ENCODE assay signal across 25 cellular contexts in genomic region chr19:14526423-14526822, GRCh38. TPM values are rescaled to one million over a fixed set of nuclear protein-coding genes. Genes with fewer than 3 reads are reported as not detected.
DNase-seq lines count a peak whose midpoint lies in the region; ATAC-seq and TF ChIP-seq lines count a peak whose summit lies in the region.
"Had no signal": no experiment of that assay in that cellular context is flagged by ENCODE, and none has a peak within 500 bp of the region (broad histone marks: within the 10 kb centered on the region; RNA-seq: fewer than 3 reads in every experiment).

No MANE protein-coding gene starts in this region.

- TF ChIP-seq CTCF in dorsolateral prefrontal cortex (IDR thresholded peaks at IDR 0.05 in 54 of 56, conservative IDR thresholded peaks at IDR 0.05 in 2 of 56; ENCODE audit: low read depth in 1 of 56, partially characterized antibody in 56 of 56): no peak
- no peak for TF ChIP-seq CTCF in type B pancreatic cell (conservative IDR thresholded peaks at IDR 0.05)
- no peak for TF ChIP-seq CTCF in upper lobe of right lung (IDR thresholded peaks at IDR 0.05)
- TF ChIP-seq CTCF in GM10248 (IDR thresholded peaks at IDR 0.05; ENCODE audit: control extremely low read depth, extremely low read depth, low read depth, missing control alignments): no peak

- no peak for ATAC-seq in naive thymus-derived CD8-positive, alpha-beta T cell
- ATAC-seq in upper lobe of right lung (no peak), HG03196 (IDR thresholded peaks at IDR 0.05; ENCODE audit: unreplicated experiment) (no peak)
- ATAC-seq: left cardiac atrium; natural killer cell; psoas muscle; stimulated activated naive CD8-positive, alpha-beta T cell treated with anti-CD3 and anti-CD28 coated beads, Interleukin-15, amount 100 ng/mL, for 72 hours had no signal

- no peaks in the 10 kb centered on the region for H3K27me3 ChIP-seq in dorsolateral prefrontal cortex
- no peaks in the 10 kb centered on the region for H3K27me3 ChIP-seq in upper lobe of right lung
- H3K27me3 ChIP-seq: BE2C, esophagus muscularis mucosa had no signal

- POLR2A ChIA-PET in activated CD4-positive, alpha-beta T cell treated with anti-CD3 and anti-CD28 coated beads, Interleukin-2, amount 10 ng/mL, durations not matched to agents 7 days and 5 days (lab: Charles Lee): interaction anchor here (1.2 kb wide), 1 partner anchor 9 kb away, joined by 5 read pairs; no protein-coding TSS in a partner anchor
- POLR2A ChIA-PET in naive thymus-derived CD8-positive, alpha-beta T cell (lab: Charles Lee): interaction anchor here (1.8 to 13.2 kb wide), 3 partner anchors 7 to 19 kb away, joined by 8 to 609 read pairs (median 207); partner anchors contain the start of gene DNAJB1
- POLR2A ChIA-PET in GM10248 (lab: Yijun Ruan, JAX): interaction anchor here (0.6 kb wide), 1 partner anchor 61 kb away, joined by 3 read pairs; no protein-coding TSS in a partner anchor

- peaks cover 58% of the 10 kb centered on the region for H3K4me1 Mint-ChIP-seq in activated CD4-positive, alpha-beta T cell treated with anti-CD3 and anti-CD28 coated beads, Interleukin-2, amount 10 ng/mL, durations not matched to agents 7 days and 5 days
- peaks cover 23 to 75% (median 54%) of the 10 kb centered on the region in 4 donors for H3K4me1 Mint-ChIP-seq in naive thymus-derived CD8-positive, alpha-beta T cell
- peaks cover 15% of the 10 kb centered on the region for H3K4me1 Mint-ChIP-seq in type B pancreatic cell (ENCODE audit: unreplicated experiment)

- no peaks in the 10 kb centered on the region for H3K36me3 ChIP-seq in upper lobe of right lung
- H3K36me3 ChIP-seq: BE2C, esophagus muscularis mucosa had no signal

- H3K4me1 ChIP-seq in upper lobe of right lung: peaks cover 9% of the 10 kb centered on the region
- H3K4me1 ChIP-seq: BE2C had no signal

- H3K4me3 Mint-ChIP-seq in activated CD4-positive, alpha-beta T cell treated with anti-CD3 and anti-CD28 coated beads, Interleukin-2, amount 10 ng/mL, durations not matched to agents 7 days and 5 days: no peak overlapping the region
- peak overlapping the region in 3 of 10 donors; percentile 18 to 28 (median 24) for H3K4me3 Mint-ChIP-seq in naive thymus-derived CD8-positive, alpha-beta T cell
- peak overlapping the region; percentile 16 for H3K4me3 Mint-ChIP-seq in type B pancreatic cell
- H3K4me3 Mint-ChIP-seq: natural killer cell had no signal

- peak overlapping the region; percentile 11 for H3K27ac Mint-ChIP-seq in activated CD4-positive, alpha-beta T cell treated with anti-CD3 and anti-CD28 coated beads, Interleukin-2, amount 10 ng/mL, durations not matched to agents 7 days and 5 days
- H3K27ac Mint-ChIP-seq in naive thymus-derived CD8-positive, alpha-beta T cell: peak overlapping the region; percentile 76 to 100 (median 86)
- peak overlapping the region; percentile 84 for H3K27ac Mint-ChIP-seq in type B pancreatic cell
- H3K27ac Mint-ChIP-seq: stimulated activated naive CD8-positive, alpha-beta T cell treated with anti-CD3 and anti-CD28 coated beads, Interleukin-15, amount 100 ng/mL, for 72 hours had no signal

- H3K27ac ChIP-seq in dorsolateral prefrontal cortex (peak overlapping the region in 38 of 59 donors; percentile 1 to 78 (median 51)), upper lobe of right lung (no peak overlapping the region)
- H3K27ac ChIP-seq: esophagus muscularis mucosa, WERI-Rb-1 had no signal

- DNase-seq in activated CD4-positive, alpha-beta T cell treated with anti-CD3 and anti-CD28 coated beads, Interleukin-2, amount 10 ng/mL, durations not matched to agents 7 days and 5 days: no peak
- no peak for DNase-seq in activated CD4-positive, alpha-beta T cell treated with anti-CD3 and anti-CD28 coated beads for 4 hours
- DNase-seq in dorsolateral prefrontal cortex (no peak), type B pancreatic cell (ENCODE audit: extremely low spot score, unreplicated experiment) (no peak), upper lobe of right lung (no peak), GM10248 (ENCODE audit: extremely low spot score) (no peak)
- DNase-seq in naive thymus-derived CD8-positive, alpha-beta T cell: no peak
- DNase-seq: 8988T; activated CD4-positive, alpha-beta T cell treated with anti-CD3 and anti-CD28 coated beads, Interleukin-2, amount 50 U/mL, for 48 hours; activated T-cell treated with anti-CD3 and anti-CD28 coated beads for 4 hours; amniotic stem cell; BE2C; central memory CD4-positive, alpha-beta T cell; left cardiac atrium; mesenchymal stem cell; MM.1S; natural killer cell; NCI-H1694 treated with DMSO at 0.1 percent for 48 hours; NCI-H748 treated with DMSO at 0.1 percent for 48 hours; psoas muscle; SHP77 treated with DMSO at 0.1 percent for 48 hours; stimulated activated naive CD8-positive, alpha-beta T cell treated with anti-CD3 and anti-CD28 coated beads, Interleukin-15, amount 100 ng/mL, for 72 hours; WERI-Rb-1 had no signal

- no peak overlapping the region for H3K4me3 ChIP-seq in dorsolateral prefrontal cortex
- no peak overlapping the region for H3K4me3 ChIP-seq in upper lobe of right lung
- H3K4me3 ChIP-seq: esophagus muscularis mucosa, psoas muscle had no signal

- peaks cover 6% of the 10 kb centered on the region for H3K36me3 Mint-ChIP-seq in activated CD4-positive, alpha-beta T cell treated with anti-CD3 and anti-CD28 coated beads, Interleukin-2, amount 10 ng/mL, durations not matched to agents 7 days and 5 days (ENCODE audit: low read depth)
- H3K36me3 Mint-ChIP-seq in naive thymus-derived CD8-positive, alpha-beta T cell: peaks cover 0 to 2% (median 0%) of the 10 kb centered on the region in 3 donors
- H3K36me3 Mint-ChIP-seq in type B pancreatic cell: no peaks in the 10 kb centered on the region
- H3K36me3 Mint-ChIP-seq: natural killer cell had no signal

- no peaks in the 10 kb centered on the region for H3K27me3 Mint-ChIP-seq in activated CD4-positive, alpha-beta T cell treated with anti-CD3 and anti-CD28 coated beads, Interleukin-2, amount 10 ng/mL, durations not matched to agents 7 days and 5 days
- peaks cover 0 to 2% (median 0%) of the 10 kb centered on the region in 5 donors for H3K27me3 Mint-ChIP-seq in naive thymus-derived CD8-positive, alpha-beta T cell
- H3K27me3 Mint-ChIP-seq in type B pancreatic cell: no peaks in the 10 kb centered on the region
- H3K27me3 Mint-ChIP-seq: stimulated activated naive CD8-positive, alpha-beta T cell treated with anti-CD3 and anti-CD28 coated beads, Interleukin-15, amount 100 ng/mL, for 72 hours had no signal

- H3K9me3 Mint-ChIP-seq in activated CD4-positive, alpha-beta T cell treated with anti-CD3 and anti-CD28 coated beads, Interleukin-2, amount 10 ng/mL, durations not matched to agents 7 days and 5 days: no peaks in the 10 kb centered on the region
- no peaks in the 10 kb centered on the region for H3K9me3 Mint-ChIP-seq in naive thymus-derived CD8-positive, alpha-beta T cell
- no peaks in the 10 kb centered on the region for H3K9me3 Mint-ChIP-seq in type B pancreatic cell
- H3K9me3 Mint-ChIP-seq: natural killer cell; stimulated activated naive CD8-positive, alpha-beta T cell treated with anti-CD3 and anti-CD28 coated beads, Interleukin-15, amount 100 ng/mL, for 72 hours had no signal

- intact Hi-C loops in dorsolateral prefrontal cortex (cut with DNase I): no loop called here
- intact Hi-C loops in upper lobe of right lung (cut with DNase I): no loop called here

- CTCF ChIA-PET in activated CD4-positive, alpha-beta T cell treated with anti-CD3 and anti-CD28 coated beads, Interleukin-2, amount 10 ng/mL, durations not matched to agents 7 days and 5 days (lab: Charles Lee): interaction anchor here (0.9 kb wide), 1 partner anchor 12 kb away, joined by 3 read pairs; no protein-coding TSS in a partner anchor
- CTCF ChIA-PET in GM10248 (lab: Yijun Ruan, JAX): interaction anchor here (1.2 to 2.8 kb wide), 2 partner anchors 9 to 46 kb away, joined by 3 to 10 read pairs; partner anchors contain the start of gene DNAJB1

- no peaks in the 10 kb centered on the region for H3K9me3 ChIP-seq in upper lobe of right lung
- H3K9me3 ChIP-seq: BE2C, esophagus muscularis mucosa, psoas muscle had no signal

RNA-seq across cellular contexts. Expression of gene TECR, which starts 3.0 kb away (rescaled TPM):
- total RNA-seq in activated CD4-positive, alpha-beta T cell treated with anti-CD3 and anti-CD28 coated beads, Interleukin-2, amount 10 ng/mL, durations not matched to agents 7 days and 5 days: 100 to 1,000 TPM; 169 to 190 TPM
- total RNA-seq in dorsolateral prefrontal cortex (100 to 1,000 TPM; 169 to 287 (median 205) TPM), type B pancreatic cell (ENCODE audit: low replicate concordance) (171 and 240 TPM in 2 replicates), upper lobe of right lung (123 TPM)
- total RNA-seq in naive thymus-derived CD8-positive, alpha-beta T cell: 100 to 1,000 TPM; 179 to 182 TPM
- polyA plus RNA-seq in naive thymus-derived CD8-positive, alpha-beta T cell: 100 to 1,000 TPM; 193 to 300 (median 261) TPM

RNA-seq across cellular contexts. Expression of gene DNAJB1, which starts 8.2 kb away (rescaled TPM):
- 100 to 1,000 TPM in 1 of 2 experiments, 10 to 100 TPM in 1; 89.7 to 100 TPM for total RNA-seq in activated CD4-positive, alpha-beta T cell treated with anti-CD3 and anti-CD28 coated beads, Interleukin-2, amount 10 ng/mL, durations not matched to agents 7 days and 5 days
- 1,000 to 10,000 TPM in 2 of 120 experiments, 100 to 1,000 TPM in 67, 10 to 100 TPM in 51; 67.5 to 1,486 (median 107) TPM for total RNA-seq in dorsolateral prefrontal cortex
- 100 to 1,000 TPM; 165 to 171 TPM for total RNA-seq in naive thymus-derived CD8-positive, alpha-beta T cell
- 100 to 1,000 TPM; 205 to 348 (median 344) TPM for polyA plus RNA-seq in naive thymus-derived CD8-positive, alpha-beta T cell
- total RNA-seq in type B pancreatic cell (ENCODE audit: low replicate concordance): 142 and 277 TPM in 2 replicates
- total RNA-seq in upper lobe of right lung: 99.7 TPM

RNA-seq across cellular contexts. Expression of gene GIPC1, which starts 30.5 kb away (rescaled TPM):
- total RNA-seq in activated CD4-positive, alpha-beta T cell treated with anti-CD3 and anti-CD28 coated beads, Interleukin-2, amount 10 ng/mL, durations not matched to agents 7 days and 5 days: 10 to 100 TPM; 36.5 to 47.2 TPM
- total RNA-seq in dorsolateral prefrontal cortex (100 to 1,000 TPM in 13 of 120 experiments, 10 to 100 TPM in 107; 54.9 to 112 (median 87.4) TPM), type B pancreatic cell (ENCODE audit: low replicate concordance) (123 and 308 TPM in 2 replicates), upper lobe of right lung (97.7 TPM)
- 10 to 100 TPM; 19.9 to 23.0 TPM for total RNA-seq in naive thymus-derived CD8-positive, alpha-beta T cell
- 10 to 100 TPM; 32.2 to 35.0 (median 33.5) TPM for polyA plus RNA-seq in naive thymus-derived CD8-positive, alpha-beta T cell

RNA-seq across cellular contexts. Expression of gene NDUFB7, which starts 45.4 kb away (rescaled TPM):
- total RNA-seq in activated CD4-positive, alpha-beta T cell treated with anti-CD3 and anti-CD28 coated beads, Interleukin-2, amount 10 ng/mL, durations not matched to agents 7 days and 5 days: 100 to 1,000 TPM; 121 to 123 TPM
- total RNA-seq in dorsolateral prefrontal cortex (100 to 1,000 TPM; 107 to 236 (median 166) TPM), type B pancreatic cell (ENCODE audit: low replicate concordance) (137 and 188 TPM in 2 replicates), upper lobe of right lung (113 TPM)
- total RNA-seq in naive thymus-derived CD8-positive, alpha-beta T cell: 10 to 100 TPM; 61.6 to 64.6 TPM
- polyA plus RNA-seq in naive thymus-derived CD8-positive, alpha-beta T cell: 100 to 1,000 TPM; 209 to 236 (median 230) TPM

RNA-seq across cellular contexts. Expression of gene PTGER1, which starts 51.3 kb away (rescaled TPM):
- total RNA-seq in activated CD4-positive, alpha-beta T cell treated with anti-CD3 and anti-CD28 coated beads, Interleukin-2, amount 10 ng/mL, durations not matched to agents 7 days and 5 days: under 1 TPM; 0.19 to 0.27 TPM
- total RNA-seq in dorsolateral prefrontal cortex: 1 to 10 TPM in 24 of 120 experiments, under 1 TPM in 58, not detected in 38; 0.29 to 4.1 (median 0.66) TPM
- not detected for total RNA-seq in naive thymus-derived CD8-positive, alpha-beta T cell
- polyA plus RNA-seq in naive thymus-derived CD8-positive, alpha-beta T cell: not detected
- 0.56 and 1.0 TPM in 2 replicates for total RNA-seq in type B pancreatic cell (ENCODE audit: low replicate concordance)
- total RNA-seq in upper lobe of right lung: 2.5 TPM

Comparison
In these comparisons a context has a peak if more than half of its experiments do, and no peak if none do; other contexts are left out.
1. H3K27ac Mint-ChIP-seq: peak in every context shown above with its lines; median percentile 86 in naive thymus-derived CD8-positive, alpha-beta T cell; 84 in type B pancreatic cell; 11 in activated CD4-positive, alpha-beta T cell treated with anti-CD3 and anti-CD28 coated beads, Interleukin-2, amount 10 ng/mL, durations not matched to agents 7 days and 5 days.